ENCODE assay signal across 8 cellular contexts in the genomic region with DNA sequence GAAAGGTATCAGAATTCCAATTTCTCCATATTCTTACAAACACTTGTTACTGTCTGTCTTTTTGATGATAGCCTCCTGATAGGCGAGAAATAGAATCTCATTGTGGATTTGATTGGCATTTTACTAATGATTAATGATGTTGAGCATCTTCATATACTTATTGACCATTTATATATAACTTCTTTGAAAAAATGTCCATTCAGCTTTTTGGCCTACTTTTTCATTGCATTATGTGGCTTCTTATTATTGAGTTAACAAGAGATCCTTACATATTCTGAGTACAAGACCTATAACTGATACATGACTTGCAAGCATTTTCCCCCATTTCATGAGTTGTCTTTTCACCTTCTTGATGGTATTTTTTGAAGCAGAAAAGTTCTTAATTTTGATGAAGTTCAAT. TPM values are rescaled to one million over a fixed set of nuclear protein-coding genes. Genes with fewer than 3 reads are reported as not detected.
"Had no signal": no experiment of that assay in that cellular context is flagged by ENCODE, and none has a peak within 500 bp of the region (broad histone marks: within the 10 kb centered on the region; RNA-seq: fewer than 3 reads in every experiment).

No MANE protein-coding gene starts in this region.

- DNase-seq: H9, HCEC 1CT, KG1 had no signal

- H3K27ac Mint-ChIP-seq: GM23338, H9, IgD-negative memory B cell had no signal

- H3K36me3 Mint-ChIP-seq: IgD-negative memory B cell had no signal

- H3K27ac ChIP-seq: HL-60 had no signal

- H3K4me3 ChIP-seq: GM23338 had no signal

- H3K4me2 ChIP-seq: GM23338 had no signal

- ATAC-seq: GM23338 had no signal

- H3K9me3 Mint-ChIP-seq: GM23338, H9 had no signal

- H3K27me3 Mint-ChIP-seq: IgD-negative memory B cell had no signal

- H2AFZ ChIP-seq: GM23338 had no signal

- FAIRE-seq: H1, H54 had no signal

- H3K4me3 Mint-ChIP-seq: GM23338, H9, IgD-negative memory B cell had no signal

RNA-seq across cellular contexts. Expression of a gene that starts 54.6 kb away (rescaled TPM):
- total RNA-seq: H9 had no signal
